ENCODE assay signal across 1 cellular context in the genomic region with DNA sequence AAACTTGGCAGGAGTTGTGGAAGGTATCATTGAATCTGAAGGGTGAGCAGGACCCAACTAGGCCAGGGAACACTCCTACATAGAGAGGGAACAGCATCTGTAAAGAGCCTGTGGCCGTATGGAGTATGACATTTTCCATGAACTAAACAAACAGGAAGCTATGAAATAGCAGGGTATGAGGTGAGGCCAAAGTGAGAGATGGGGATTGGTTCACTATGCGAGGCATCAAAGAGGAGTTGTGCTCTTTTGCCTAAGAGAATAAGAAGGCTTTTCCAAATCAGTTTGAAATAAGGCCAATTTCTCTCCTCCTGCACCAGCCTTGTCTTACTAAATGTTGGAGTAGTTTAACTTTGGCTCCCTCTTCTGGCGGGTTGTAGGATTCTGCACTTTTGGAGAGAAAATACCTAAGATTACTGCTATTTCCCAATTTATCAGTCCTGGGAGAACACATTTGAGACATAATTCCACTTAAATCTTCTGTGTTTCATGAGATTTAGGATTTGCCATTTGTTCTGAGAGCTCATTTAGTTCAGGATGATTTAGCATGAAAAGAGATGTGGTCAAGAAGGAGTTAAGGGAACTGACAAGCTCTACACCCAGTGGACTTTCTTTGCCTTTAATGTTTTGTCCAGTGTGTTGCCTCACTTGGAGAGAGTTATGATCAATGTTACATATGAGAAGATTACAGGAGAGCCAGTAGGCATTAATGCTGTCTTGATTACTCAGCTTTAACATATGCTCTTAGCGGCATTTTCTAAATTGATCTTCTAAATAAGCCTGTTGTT.
TF ChIP-seq lines count a peak whose summit lies in the region.

No MANE protein-coding gene starts in this region.

TF ChIP-seq in WTC11, 78 proteins besides CTCF, POLR2A, EP300 and RAD21 (continued from another document):
- TF ChIP-seq, protein P1, sequence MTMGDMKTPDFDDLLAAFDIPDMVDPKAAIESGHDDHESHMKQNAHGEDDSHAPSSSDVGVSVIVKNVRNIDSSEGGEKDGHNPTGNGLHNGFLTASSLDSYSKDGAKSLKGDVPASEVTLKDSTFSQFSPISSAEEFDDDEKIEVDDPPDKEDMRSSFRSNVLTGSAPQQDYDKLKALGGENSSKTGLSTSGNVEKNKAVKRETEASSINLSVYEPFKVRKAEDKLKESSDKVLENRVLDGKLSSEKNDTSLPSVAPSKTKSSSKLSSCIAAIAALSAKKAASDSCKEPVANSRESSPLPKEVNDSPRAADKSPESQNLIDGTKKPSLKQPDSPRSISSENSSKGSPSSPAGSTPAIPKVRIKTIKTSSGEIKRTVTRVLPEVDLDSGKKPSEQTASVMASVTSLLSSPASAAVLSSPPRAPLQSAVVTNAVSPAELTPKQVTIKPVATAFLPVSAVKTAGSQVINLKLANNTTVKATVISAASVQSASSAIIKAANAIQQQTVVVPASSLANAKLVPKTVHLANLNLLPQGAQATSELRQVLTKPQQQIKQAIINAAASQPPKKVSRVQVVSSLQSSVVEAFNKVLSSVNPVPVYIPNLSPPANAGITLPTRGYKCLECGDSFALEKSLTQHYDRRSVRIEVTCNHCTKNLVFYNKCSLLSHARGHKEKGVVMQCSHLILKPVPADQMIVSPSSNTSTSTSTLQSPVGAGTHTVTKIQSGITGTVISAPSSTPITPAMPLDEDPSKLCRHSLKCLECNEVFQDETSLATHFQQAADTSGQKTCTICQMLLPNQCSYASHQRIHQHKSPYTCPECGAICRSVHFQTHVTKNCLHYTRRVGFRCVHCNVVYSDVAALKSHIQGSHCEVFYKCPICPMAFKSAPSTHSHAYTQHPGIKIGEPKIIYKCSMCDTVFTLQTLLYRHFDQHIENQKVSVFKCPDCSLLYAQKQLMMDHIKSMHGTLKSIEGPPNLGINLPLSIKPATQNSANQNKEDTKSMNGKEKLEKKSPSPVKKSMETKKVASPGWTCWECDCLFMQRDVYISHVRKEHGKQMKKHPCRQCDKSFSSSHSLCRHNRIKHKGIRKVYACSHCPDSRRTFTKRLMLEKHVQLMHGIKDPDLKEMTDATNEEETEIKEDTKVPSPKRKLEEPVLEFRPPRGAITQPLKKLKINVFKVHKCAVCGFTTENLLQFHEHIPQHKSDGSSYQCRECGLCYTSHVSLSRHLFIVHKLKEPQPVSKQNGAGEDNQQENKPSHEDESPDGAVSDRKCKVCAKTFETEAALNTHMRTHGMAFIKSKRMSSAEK (CRISPR knock-in tag; IDR thresholded peaks at IDR 0.05; ENCODE audit: borderline replicate concordance) = no peak
- TF ChIP-seq JUN (CRISPR knock-in tag; IDR thresholded peaks at IDR 0.05) = no peak
- TF ChIP-seq, protein P2, sequence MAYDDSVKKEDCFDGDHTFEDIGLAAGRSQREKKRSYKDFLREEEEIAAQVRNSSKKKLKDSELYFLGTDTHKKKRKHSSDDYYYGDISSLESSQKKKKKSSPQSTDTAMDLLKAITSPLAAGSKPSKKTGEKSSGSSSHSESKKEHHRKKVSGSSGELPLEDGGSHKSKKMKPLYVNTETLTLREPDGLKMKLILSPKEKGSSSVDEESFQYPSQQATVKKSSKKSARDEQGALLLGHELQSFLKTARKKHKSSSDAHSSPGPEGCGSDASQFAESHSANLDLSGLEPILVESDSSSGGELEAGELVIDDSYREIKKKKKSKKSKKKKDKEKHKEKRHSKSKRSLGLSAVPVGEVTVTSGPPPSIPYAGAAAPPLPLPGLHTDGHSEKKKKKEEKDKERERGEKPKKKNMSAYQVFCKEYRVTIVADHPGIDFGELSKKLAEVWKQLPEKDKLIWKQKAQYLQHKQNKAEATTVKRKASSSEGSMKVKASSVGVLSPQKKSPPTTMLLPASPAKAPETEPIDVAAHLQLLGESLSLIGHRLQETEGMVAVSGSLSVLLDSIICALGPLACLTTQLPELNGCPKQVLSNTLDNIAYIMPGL (CRISPR knock-in tag; IDR thresholded peaks at IDR 0.05) = no peak
- no peak for TF ChIP-seq TP53 (CRISPR knock-in tag; IDR thresholded peaks at IDR 0.05)
